17 cellular contexts compared by ENCODE assay signal in genomic region chr17:36864230-36864629, GRCh38.
DNase-seq lines count a peak whose midpoint lies in the region; ATAC-seq and TF ChIP-seq lines count a peak whose summit lies in the region.
"Had no signal": no experiment of that assay in that cellular context is flagged by ENCODE, and none has a peak within 500 bp of the region (broad histone marks: within the 10 kb centered on the region; RNA-seq: fewer than 3 reads in every experiment).

No MANE protein-coding gene starts in this region.

- H2BK5ac ChIP-seq in mesendoderm (ENCODE audit: low read length) = peak overlapping the region; percentile 99

- no peaks in the 10 kb centered on the region for H3K79me1 ChIP-seq in mesendoderm (ENCODE audit: low read length)

- POLR2A ChIA-PET in WTC11 (lab: Charles Lee) = no interaction called here

- H3K4me3 ChIP-seq in BLaER1 (no peak overlapping the region), GM23338 (no peak overlapping the region), mesendoderm (ENCODE audit: low read length) (no peak overlapping the region), aorta (ENCODE audit: low read length in 2 of 2) (no peak overlapping the region)
- H3K4me3 ChIP-seq: GM12878, GM23248, K562 had no signal

- TF ChIP-seq CTCF in GM23338 (conservative IDR thresholded peaks at IDR 0.05; ENCODE audit: low read depth in 2 of 2) (no peak), WTC11 (IDR thresholded peaks at IDR 0.05) (no peak)

- H3K9me3 Mint-ChIP-seq in GM23338 (no peaks in the 10 kb centered on the region), WTC11 (no peaks in the 10 kb centered on the region)

- H3K4me3 Mint-ChIP-seq in GM23338 (no peak overlapping the region), WTC11 (no peak overlapping the region)
- H3K4me3 Mint-ChIP-seq: B cell; CD4-positive, alpha-beta memory T cell had no signal

- CTCF ChIA-PET in WTC11 (lab: Charles Lee) = interaction anchor here (0.6 to 1.7 kb wide), 2 partner anchors 109 to 183 kb away, joined by 3 to 6 read pairs; no protein-coding TSS in a partner anchor

- H4K20me1 ChIP-seq in BLaER1 (no peaks in the 10 kb centered on the region), GM23338 (replicated peaks; ENCODE audit: insufficient read depth) (no peaks in the 10 kb centered on the region)

- ATAC-seq in GM23338 (peak; percentile 14; the same call in 1 of the 3 replicates), WTC11 (no peak), aorta (ENCODE audit: low FRiP score) (no peak), HG03025 (IDR thresholded peaks at IDR 0.05; ENCODE audit: low FRiP score, unreplicated experiment) (no peak)
- ATAC-seq: GM12878, K562 had no signal

- H3K4me2 ChIP-seq in BLaER1 (peak overlapping the region; percentile 49), GM23338 (no peak overlapping the region), mesendoderm (ENCODE audit: low read length) (no peak overlapping the region)

- no CpG with 5 or more reads among the region's 8 CpGs for WGBS in mesendoderm (ENCODE audit: extremely low coverage, insufficient coverage, low lambda C conversion rate)
- 55 to 68% methylated on average over 8 of the region's 8 CpGs for WGBS in aorta, 2 donors

- H3K9ac ChIP-seq in BLaER1 = no peak overlapping the region
- peak overlapping the region; percentile 58 for H3K9ac ChIP-seq in mesendoderm (ENCODE audit: low read length)
- H3K9ac ChIP-seq: GM23248 had no signal

- intact Hi-C loops in aorta (cut with DNase I) = no loop called here

- peak overlapping the region; percentile 92 for H4K5ac ChIP-seq in mesendoderm (ENCODE audit: low read length)

- H3K36me3 ChIP-seq in BLaER1 (no peaks in the 10 kb centered on the region), GM23338 (ENCODE audit: insufficient read depth) (no peaks in the 10 kb centered on the region), mesendoderm (ENCODE audit: control insufficient read depth, insufficient read depth, low read length) (no peaks in the 10 kb centered on the region), aorta (ENCODE audit: control insufficient read depth in 1 of 2, insufficient read depth in 2 of 2, low read length in 1 of 2) (no peaks in the 10 kb centered on the region)

- H3K4me1 ChIP-seq in BLaER1 (peaks cover 43% of the 10 kb centered on the region), GM23338 (ENCODE audit: insufficient read depth) (no peaks in the 10 kb centered on the region), mesendoderm (ENCODE audit: control insufficient read depth, low read depth, low read length) (peaks cover 9% of the 10 kb centered on the region), aorta (ENCODE audit: control insufficient read depth in 1 of 2, insufficient read depth in 2 of 2, low read length in 2 of 2) (no peaks in the 10 kb centered on the region)

- H3K27ac ChIP-seq in BLaER1 = 0 out of 2 replicates have a peak overlapping the region, but pooled peaks have one; percentile 30
- no peak overlapping the region for H3K27ac ChIP-seq in GM23338 (ENCODE audit: low read depth)
- H3K27ac ChIP-seq in mesendoderm (ENCODE audit: low read depth, low read length) = no peak overlapping the region
- H3K27ac ChIP-seq in aorta (ENCODE audit: low read depth in 1 of 2, low read length in 2 of 2) = no peak overlapping the region
- H3K27ac ChIP-seq: C4-2B, GM23248, HL-60 had no signal

- peak overlapping the region; percentile 94 for H2AK5ac ChIP-seq in mesendoderm (ENCODE audit: low read length)

- H3F3A ChIP-seq in GM23338 (replicated peaks; ENCODE audit: low read depth) = no peaks in the 10 kb centered on the region

- no peak overlapping the region for H3K27ac Mint-ChIP-seq in GM23338
- no peak overlapping the region for H3K27ac Mint-ChIP-seq in WTC11
- H3K27ac Mint-ChIP-seq: B cell; CD4-positive, alpha-beta memory T cell had no signal

- H2BK120ac ChIP-seq in mesendoderm (ENCODE audit: low read depth, low read length) = peak overlapping the region; percentile 1

- H2AFZ ChIP-seq in GM23338 = no peak overlapping the region
- H2AFZ ChIP-seq: GM23248 had no signal

- no peak overlapping the region for H3K23ac ChIP-seq in mesendoderm (ENCODE audit: low read length)

- DNase-seq in GM23338 (ENCODE audit: low spot score) = no peak
- no peak for DNase-seq in WTC11 (ENCODE audit: low spot score)
- no peak for DNase-seq in mesendoderm
- no peak for DNase-seq in aorta
- no peak for DNase-seq in NAMALWA (ENCODE audit: low spot score)
- DNase-seq: Calu3; CD4-positive, alpha-beta memory T cell; DMS79 treated with DMSO at 0.1 percent for 48 hours; GF-D8; GM23248 had no signal

- H3K9me2 ChIP-seq in GM23338 (ENCODE audit: insufficient read depth) = no peaks in the 10 kb centered on the region

- H3K56ac ChIP-seq in mesendoderm (ENCODE audit: low read length) = peak overlapping the region; percentile 90

- no peak overlapping the region for H4K8ac ChIP-seq in mesendoderm (ENCODE audit: low read depth, low read length)

- peak overlapping the region; percentile 0 for H3K18ac ChIP-seq in mesendoderm (ENCODE audit: low read length)

- H3K4ac ChIP-seq in mesendoderm (ENCODE audit: low read depth, low read length) = peak overlapping the region; percentile 4

- H3K27me3 Mint-ChIP-seq in GM23338 (ENCODE audit: insufficient read depth, low read depth, poor library complexity) (peaks cover 6% of the 10 kb centered on the region), WTC11 (ENCODE audit: low read depth) (peaks cover 2% of the 10 kb centered on the region; the same call in 1 of the 2 replicates)

- no peaks in the 10 kb centered on the region for H3K36me3 Mint-ChIP-seq in GM23338 (ENCODE audit: low read depth)
- H3K36me3 Mint-ChIP-seq in WTC11 = no peaks in the 10 kb centered on the region
- H3K36me3 Mint-ChIP-seq: CD4-positive, alpha-beta memory T cell had no signal

- H3K27me3 ChIP-seq in BLaER1 (no peaks in the 10 kb centered on the region), GM23338 (ENCODE audit: insufficient read depth) (no peaks in the 10 kb centered on the region), mesendoderm (ENCODE audit: insufficient read depth, low read length, poor library complexity) (no peaks in the 10 kb centered on the region), aorta (ENCODE audit: control insufficient read depth in 1 of 2, insufficient read depth in 2 of 2, low read length in 1 of 2) (no peaks in the 10 kb centered on the region)

- H2BK15ac ChIP-seq in mesendoderm (replicated peaks; ENCODE audit: low read depth) = no peak overlapping the region

- no peaks in the 10 kb centered on the region for H3K9me3 ChIP-seq in BLaER1
- no peaks in the 10 kb centered on the region for H3K9me3 ChIP-seq in aorta (ENCODE audit: control insufficient read depth, low read length)

- H3K4me1 Mint-ChIP-seq in GM23338 (peaks cover 22% of the 10 kb centered on the region), WTC11 (peaks cover 10% of the 10 kb centered on the region)
- H3K4me1 Mint-ChIP-seq: B cell; CD4-positive, alpha-beta memory T cell had no signal

- H3K79me2 ChIP-seq in GM23338 (replicated peaks; ENCODE audit: insufficient read depth) = no peaks in the 10 kb centered on the region
- no peaks in the 10 kb centered on the region for H3K79me2 ChIP-seq in mesendoderm (ENCODE audit: control insufficient read depth, insufficient read depth, low read length)

TF ChIP-seq in GM23338, 12 proteins besides CTCF, POLR2A, EP300 and RAD21 (continues in another document):
- TF ChIP-seq EZH2phosphoT487 (IDR thresholded peaks at IDR 0.05; ENCODE audit: unreplicated experiment) (no peak), NANOG (IDR thresholded peaks at IDR 0.05; ENCODE audit: borderline replicate concordance) (no peak)

TF ChIP-seq in WTC11, 78 proteins besides CTCF, POLR2A, EP300 and RAD21:
- no peak for TF ChIP-seq CREM (CRISPR knock-in tag; IDR thresholded peaks at IDR 0.05)
- TF ChIP-seq ETV6 (CRISPR knock-in tag; IDR thresholded peaks at IDR 0.05) = 0 out of 2 replicates have a peak, but pooled peaks have one; percentile 27
